ENCODE assay signal across 13 cellular contexts in genomic region chr5:118506453-118506852, GRCh38.
DNase-seq lines count a peak whose midpoint lies in the region; ATAC-seq, FAIRE-seq and TF ChIP-seq lines count a peak whose summit lies in the region.
"Had no signal": no experiment of that assay in that cellular context is flagged by ENCODE, and none has a peak within 500 bp of the region (broad histone marks: within the 10 kb centered on the region; RNA-seq: fewer than 3 reads in every experiment).

No MANE protein-coding gene starts in this region.

- H3K36me3 Mint-ChIP-seq in type B pancreatic cell, result peaks cover 3% of the 10 kb centered on the region

- POLR2A ChIA-PET in GM12878 (lab: Charles Lee), result no interaction called here

- no peak overlapping the region for H3K27ac Mint-ChIP-seq in type B pancreatic cell

- no peaks in the 10 kb centered on the region for H3K36me3 ChIP-seq in GM12878 (ENCODE audit: control insufficient read depth in 2 of 2, insufficient read depth in 2 of 2, low read length in 1 of 2)
- H3K36me3 ChIP-seq: right lobe of liver had no signal

- no peak; a peak in 1 of 4 replicates for TF ChIP-seq EP300 in GM12878 (IDR thresholded peaks at IDR 0.05; ENCODE audit: borderline replicate concordance in 1 of 2, control insufficient read depth in 1 of 2, low read depth in 2 of 2, low read length in 2 of 2)

- H3K9me3 ChIP-seq in GM12878 (replicated peaks; ENCODE audit: control insufficient read depth, insufficient read depth, low read length), result no peaks in the 10 kb centered on the region; the same call in 2 of the 3 replicates
- H3K9me3 ChIP-seq: right lobe of liver had no signal

- H3K27me3 ChIP-seq in GM12878 (replicated peaks in 1 of 2; ENCODE audit: control insufficient read depth in 2 of 2, insufficient read depth in 2 of 2, low read length in 1 of 2), result no peaks in the 10 kb centered on the region
- H3K27me3 ChIP-seq: right lobe of liver had no signal

- no peak overlapping the region for H3K4me3 Mint-ChIP-seq in type B pancreatic cell

- FAIRE-seq in GM12878 (lab: Jason Lieb, UNC), result no peak
- FAIRE-seq: RCC 7860 had no signal

- WGBS in GM12878 (ENCODE audit: insufficient coverage, insufficient replicate concordance, low lambda C conversion rate, missing lambda C conversion rate), result 0% methylated on average over 3 of the region's 3 CpGs

- H2AFZ ChIP-seq in GM12878 (ENCODE audit: control insufficient read depth, low read depth, low read length), result no peak overlapping the region

- H3K4me1 Mint-ChIP-seq in type B pancreatic cell (ENCODE audit: unreplicated experiment), result no peaks in the 10 kb centered on the region

- no peak overlapping the region for H3K4me2 ChIP-seq in GM12878 (ENCODE audit: control insufficient read depth, insufficient read depth)

- TF ChIP-seq CTCF in GM12878 (IDR thresholded peaks at IDR 0.05 in 2 of 3, conservative IDR thresholded peaks at IDR 0.05 in 1 of 3; ENCODE audit: control insufficient read depth in 2 of 3, extremely low read depth in 1 of 3, insufficient read depth in 1 of 3, low read depth in 3 of 3, low read length in 3 of 3), result no peak
- TF ChIP-seq CTCF in type B pancreatic cell (conservative IDR thresholded peaks at IDR 0.05), result no peak

- no TSS peak for BruUV-seq in GM12878 (replicated peaks; lab: Mats Ljungman, UMichigan)

- H3K9ac ChIP-seq in GM12878 (ENCODE audit: control insufficient read depth, insufficient read depth, low read length), result no peak overlapping the region

- no peak for TF ChIP-seq RAD21 in GM12878 (IDR thresholded peaks at IDR 0.05; ENCODE audit: insufficient read depth, low read depth, low read length)

- RAD21 ChIA-PET in GM12878 (lab: Charles Lee; ENCODE audit: unreplicated experiment), result no interaction called here

- H3K4me1 ChIP-seq in GM12878 (ENCODE audit: control insufficient read depth, insufficient read depth, low read length), result no peaks in the 10 kb centered on the region; the same call in 1 of the 2 replicates
- H3K4me1 ChIP-seq: right lobe of liver had no signal

- DNase-seq in GM12878 (ENCODE audit: low read depth, low spot score) (peak; percentile 57), HCEC 1CT (no peak), type B pancreatic cell (ENCODE audit: extremely low spot score, unreplicated experiment) (no peak), NCI-H524 treated with DMSO at 0.1 percent for 48 hours (lab: John Stamatoyannopoulos, UW) (no peak)
- DNase-seq: activated T-cell treated with anti-CD3 and anti-CD28 coated beads, Interleukin-2, amount 50 U/mL, for 1 hour; NCI-H2107; right lobe of liver had no signal

- intact Hi-C loops in GM12878 (cut with micrococcal nuclease; ENCODE audit: unreplicated experiment), result no loop called here

- CTCF ChIA-PET in GM12878 (lab: Yijun Ruan, JAX), result interaction anchor here (0.7 to 1.8 kb wide), 3 partner anchors 9 to 287 kb away, joined by 3 to 5 read pairs (median 3); no protein-coding TSS in a partner anchor

- H3K9me3 Mint-ChIP-seq in type B pancreatic cell, result peaks cover 23% of the 10 kb centered on the region

- in situ Hi-C loops in GM12878 (cut with MboI), result no loop called here

- H3K79me2 ChIP-seq in GM12878 (ENCODE audit: control insufficient read depth, insufficient read depth, low read length), result no peaks in the 10 kb centered on the region

- ATAC-seq in GM18868 (IDR thresholded peaks at IDR 0.05; ENCODE audit: unreplicated experiment), result peak; percentile 90
- peak; percentile 93 for ATAC-seq in GM21529 (IDR thresholded peaks at IDR 0.05; ENCODE audit: unreplicated experiment)
- peak; percentile 99 for ATAC-seq in HG03097 (IDR thresholded peaks at IDR 0.05; ENCODE audit: low FRiP score, unreplicated experiment)
- ATAC-seq in GM12878, result peak; percentile 97
- no peak for ATAC-seq in HG03439 (IDR thresholded peaks at IDR 0.05; ENCODE audit: unreplicated experiment)
- ATAC-seq: esophagus mucosa, right lobe of liver had no signal

- SMC1A ChIA-PET in GM12878 (lab: Charles Lee; ENCODE audit: uncharacterized antibody, unreplicated experiment), result no interaction called here

- no peak overlapping the region for H3K27ac ChIP-seq in GM12878 (ENCODE audit: control insufficient read depth, insufficient read depth)
- H3K27ac ChIP-seq: right lobe of liver had no signal

- H4K20me1 ChIP-seq in GM12878 (ENCODE audit: control insufficient read depth, insufficient read depth), result no peaks in the 10 kb centered on the region

- H3K27me3 Mint-ChIP-seq in type B pancreatic cell, result no peaks in the 10 kb centered on the region

- H3K4me3 ChIP-seq in GM12878, result no peak overlapping the region
- H3K4me3 ChIP-seq: right lobe of liver had no signal

- no peak for TF ChIP-seq POLR2A in GM12878 (IDR thresholded peaks at IDR 0.05; ENCODE audit: low read depth, low read length)

TF ChIP-seq in GM12878, 131 proteins besides CTCF, POLR2A, EP300 and RAD21 (continues in another document):
- no peak for TF ChIP-seq BHLHE40 (IDR thresholded peaks at IDR 0.05; ENCODE audit: borderline replicate concordance in 1 of 2, low read depth in 2 of 2, low read length in 1 of 2)
- no peak; the same call in 1 of the 2 replicates for TF ChIP-seq YY1 (IDR thresholded peaks at IDR 0.05; ENCODE audit: low read depth, low read length)
- no peak for TF ChIP-seq RAD51 (IDR thresholded peaks at IDR 0.05)
- TF ChIP-seq CBX5 (IDR thresholded peaks at IDR 0.05; ENCODE audit: low read depth), result no peak
- TF ChIP-seq MTA2 (IDR thresholded peaks at IDR 0.05; ENCODE audit: low read depth), result 0 out of 2 replicates have a peak, but pooled peaks have one; percentile 39
- TF ChIP-seq ZNF24 (IDR thresholded peaks at IDR 0.05), result 0 out of 2 replicates have a peak, but pooled peaks have one; percentile 20
- TF ChIP-seq USF2 (IDR thresholded peaks at IDR 0.05; ENCODE audit: borderline replicate concordance, low read depth, low read length), result peak; percentile 13
- peak; percentile 44; the same call in 1 of the 2 replicates for TF ChIP-seq TBL1XR1 (IDR thresholded peaks at IDR 0.05; ENCODE audit: low read depth, low read length)
- no peak for TF ChIP-seq ZZZ3 (IDR thresholded peaks at IDR 0.05; ENCODE audit: control insufficient read depth, insufficient read length, low read depth)
- peak; percentile 14; the same call in 1 of the 2 replicates for TF ChIP-seq SPI1 (IDR thresholded peaks at IDR 0.05; ENCODE audit: borderline replicate concordance, insufficient read depth, low read depth, low read length)
- TF ChIP-seq ATF7 (IDR thresholded peaks at IDR 0.05; ENCODE audit: low read depth), result peak; percentile 50; the same call in 1 of the 2 replicates
- TF ChIP-seq MEF2B (IDR thresholded peaks at IDR 0.05; ENCODE audit: partially characterized antibody, poor library complexity, severe bottlenecking), result peak; percentile 93
- TF ChIP-seq RELB (IDR thresholded peaks at IDR 0.05; ENCODE audit: low read depth), result peak; percentile 47; the same call in 1 of the 2 replicates
- TF ChIP-seq ZNF622 (IDR thresholded peaks at IDR 0.05), result no peak
- no peak for TF ChIP-seq LARP7 (IDR thresholded peaks at IDR 0.05)
- TF ChIP-seq DPF2 (IDR thresholded peaks at IDR 0.05), result no peak
- TF ChIP-seq POLR2AphosphoS2 (IDR thresholded peaks at IDR 0.05; ENCODE audit: low read depth, low read length), result no peak
- no peak for TF ChIP-seq TCF12 (IDR thresholded peaks at IDR 0.05; ENCODE audit: low read depth, low read length)
- TF ChIP-seq ASH2L (IDR thresholded peaks at IDR 0.05; ENCODE audit: borderline replicate concordance, low read depth), result no peak
- TF ChIP-seq, protein P1, sequence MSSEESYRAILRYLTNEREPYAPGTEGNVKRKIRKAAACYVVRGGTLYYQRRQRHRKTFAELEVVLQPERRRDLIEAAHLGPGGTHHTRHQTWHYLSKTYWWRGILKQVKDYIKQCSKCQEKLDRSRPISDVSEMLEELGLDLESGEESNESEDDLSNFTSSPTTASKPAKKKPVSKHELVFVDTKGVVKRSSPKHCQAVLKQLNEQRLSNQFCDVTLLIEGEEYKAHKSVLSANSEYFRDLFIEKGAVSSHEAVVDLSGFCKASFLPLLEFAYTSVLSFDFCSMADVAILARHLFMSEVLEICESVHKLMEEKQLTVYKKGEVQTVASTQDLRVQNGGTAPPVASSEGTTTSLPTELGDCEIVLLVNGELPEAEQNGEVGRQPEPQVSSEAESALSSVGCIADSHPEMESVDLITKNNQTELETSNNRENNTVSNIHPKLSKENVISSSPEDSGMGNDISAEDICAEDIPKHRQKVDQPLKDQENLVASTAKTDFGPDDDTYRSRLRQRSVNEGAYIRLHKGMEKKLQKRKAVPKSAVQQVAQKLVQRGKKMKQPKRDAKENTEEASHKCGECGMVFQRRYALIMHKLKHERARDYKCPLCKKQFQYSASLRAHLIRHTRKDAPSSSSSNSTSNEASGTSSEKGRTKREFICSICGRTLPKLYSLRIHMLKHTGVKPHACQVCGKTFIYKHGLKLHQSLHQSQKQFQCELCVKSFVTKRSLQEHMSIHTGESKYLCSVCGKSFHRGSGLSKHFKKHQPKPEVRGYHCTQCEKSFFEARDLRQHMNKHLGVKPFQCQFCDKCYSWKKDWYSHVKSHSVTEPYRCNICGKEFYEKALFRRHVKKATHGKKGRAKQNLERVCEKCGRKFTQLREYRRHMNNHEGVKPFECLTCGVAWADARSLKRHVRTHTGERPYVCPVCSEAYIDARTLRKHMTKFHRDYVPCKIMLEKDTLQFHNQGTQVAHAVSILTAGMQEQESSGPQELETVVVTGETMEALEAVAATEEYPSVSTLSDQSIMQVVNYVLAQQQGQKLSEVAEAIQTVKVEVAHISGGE (CRISPR knock-in tag; IDR thresholded peaks at IDR 0.05), result no peak
